ENCODE assay signal across 1 cellular context in the genomic region with DNA sequence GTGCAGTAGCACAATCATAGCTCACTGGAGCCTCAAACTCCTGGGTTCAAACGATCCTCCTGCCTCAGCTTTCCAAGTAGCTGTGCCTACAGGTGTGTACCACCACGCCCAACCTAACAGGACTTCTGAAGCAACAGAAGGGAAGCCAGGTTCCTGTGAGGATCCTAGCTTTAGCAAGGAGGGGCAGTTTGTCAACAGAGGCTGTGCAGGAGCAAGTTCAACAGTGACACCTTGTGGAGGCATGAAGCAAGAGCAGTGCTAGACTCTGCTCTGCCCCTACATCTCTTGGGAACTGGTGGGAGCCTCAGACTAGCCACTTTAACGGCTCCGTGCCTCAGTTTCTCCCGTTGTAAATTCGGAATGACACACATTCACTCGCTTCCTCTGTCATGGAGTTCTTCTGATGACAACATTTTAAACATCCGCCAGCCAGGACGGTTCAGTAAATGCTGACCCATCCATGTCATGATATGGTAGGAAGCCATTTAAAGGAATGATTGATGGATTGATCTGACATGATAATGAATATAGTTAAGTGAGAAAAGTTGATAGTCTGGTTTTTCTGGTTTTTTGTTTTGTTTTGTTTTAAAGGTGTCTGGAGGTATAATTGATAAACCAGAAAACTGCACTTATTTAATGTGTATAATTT.
A peak's percentile ranks its signal among the peaks of the same experiment; 100 is the strongest.
TF ChIP-seq lines count a peak whose summit lies in the region.

No MANE protein-coding gene starts in this region.

TF ChIP-seq in HepG2, 621 proteins besides CTCF, POLR2A, EP300 and RAD21 (continued from another document and continues in another):
- TF ChIP-seq, protein P1, sequence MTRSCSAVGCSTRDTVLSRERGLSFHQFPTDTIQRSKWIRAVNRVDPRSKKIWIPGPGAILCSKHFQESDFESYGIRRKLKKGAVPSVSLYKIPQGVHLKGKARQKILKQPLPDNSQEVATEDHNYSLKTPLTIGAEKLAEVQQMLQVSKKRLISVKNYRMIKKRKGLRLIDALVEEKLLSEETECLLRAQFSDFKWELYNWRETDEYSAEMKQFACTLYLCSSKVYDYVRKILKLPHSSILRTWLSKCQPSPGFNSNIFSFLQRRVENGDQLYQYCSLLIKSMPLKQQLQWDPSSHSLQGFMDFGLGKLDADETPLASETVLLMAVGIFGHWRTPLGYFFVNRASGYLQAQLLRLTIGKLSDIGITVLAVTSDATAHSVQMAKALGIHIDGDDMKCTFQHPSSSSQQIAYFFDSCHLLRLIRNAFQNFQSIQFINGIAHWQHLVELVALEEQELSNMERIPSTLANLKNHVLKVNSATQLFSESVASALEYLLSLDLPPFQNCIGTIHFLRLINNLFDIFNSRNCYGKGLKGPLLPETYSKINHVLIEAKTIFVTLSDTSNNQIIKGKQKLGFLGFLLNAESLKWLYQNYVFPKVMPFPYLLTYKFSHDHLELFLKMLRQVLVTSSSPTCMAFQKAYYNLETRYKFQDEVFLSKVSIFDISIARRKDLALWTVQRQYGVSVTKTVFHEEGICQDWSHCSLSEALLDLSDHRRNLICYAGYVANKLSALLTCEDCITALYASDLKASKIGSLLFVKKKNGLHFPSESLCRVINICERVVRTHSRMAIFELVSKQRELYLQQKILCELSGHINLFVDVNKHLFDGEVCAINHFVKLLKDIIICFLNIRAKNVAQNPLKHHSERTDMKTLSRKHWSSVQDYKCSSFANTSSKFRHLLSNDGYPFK (CRISPR knock-in tag; IDR thresholded peaks at IDR 0.05; ENCODE audit: borderline replicate concordance): no peak
- TF ChIP-seq, protein P2, sequence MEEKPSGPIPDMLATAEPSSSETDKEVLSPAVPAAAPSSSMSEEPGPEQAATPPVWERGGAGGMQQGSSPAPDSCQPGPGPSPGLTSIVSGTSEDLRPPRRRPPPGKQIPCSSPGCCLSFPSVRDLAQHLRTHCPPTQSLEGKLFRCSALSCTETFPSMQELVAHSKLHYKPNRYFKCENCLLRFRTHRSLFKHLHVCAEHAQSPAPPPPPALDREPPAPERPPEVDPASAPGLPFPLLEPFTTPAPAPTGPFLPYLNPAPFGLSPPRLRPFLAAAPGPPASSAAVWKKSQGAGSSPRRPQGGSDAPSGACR (CRISPR knock-in tag; IDR thresholded peaks at IDR 0.05): no peak
- TF ChIP-seq AKAP8 (CRISPR knock-in tag; IDR thresholded peaks at IDR 0.05): no peak
- TF ChIP-seq U2AF2 (IDR thresholded peaks at IDR 0.05; ENCODE audit: low read depth, low read length): no peak
- TF ChIP-seq, protein P3, sequence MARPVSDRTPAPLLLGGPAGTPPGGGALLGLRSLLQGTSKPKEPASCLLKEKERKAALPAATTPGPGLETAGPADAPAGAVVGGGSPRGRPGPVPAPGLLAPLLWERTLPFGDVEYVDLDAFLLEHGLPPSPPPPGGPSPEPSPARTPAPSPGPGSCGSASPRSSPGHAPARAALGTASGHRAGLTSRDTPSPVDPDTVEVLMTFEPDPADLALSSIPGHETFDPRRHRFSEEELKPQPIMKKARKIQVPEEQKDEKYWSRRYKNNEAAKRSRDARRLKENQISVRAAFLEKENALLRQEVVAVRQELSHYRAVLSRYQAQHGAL (CRISPR knock-in tag; IDR thresholded peaks at IDR 0.05; ENCODE audit: not compliant biosample characterization): no peak
- TF ChIP-seq, protein P4, sequence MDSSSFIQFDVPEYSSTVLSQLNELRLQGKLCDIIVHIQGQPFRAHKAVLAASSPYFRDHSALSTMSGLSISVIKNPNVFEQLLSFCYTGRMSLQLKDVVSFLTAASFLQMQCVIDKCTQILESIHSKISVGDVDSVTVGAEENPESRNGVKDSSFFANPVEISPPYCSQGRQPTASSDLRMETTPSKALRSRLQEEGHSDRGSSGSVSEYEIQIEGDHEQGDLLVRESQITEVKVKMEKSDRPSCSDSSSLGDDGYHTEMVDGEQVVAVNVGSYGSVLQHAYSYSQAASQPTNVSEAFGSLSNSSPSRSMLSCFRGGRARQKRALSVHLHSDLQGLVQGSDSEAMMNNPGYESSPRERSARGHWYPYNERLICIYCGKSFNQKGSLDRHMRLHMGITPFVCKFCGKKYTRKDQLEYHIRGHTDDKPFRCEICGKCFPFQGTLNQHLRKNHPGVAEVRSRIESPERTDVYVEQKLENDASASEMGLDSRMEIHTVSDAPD (CRISPR knock-in tag; IDR thresholded peaks at IDR 0.05): no peak
- TF ChIP-seq ZNF841 (CRISPR knock-in tag; IDR thresholded peaks at IDR 0.05; ENCODE audit: borderline replicate concordance): no peak
- no peak for TF ChIP-seq ZNF674 (CRISPR knock-in tag; IDR thresholded peaks at IDR 0.05; ENCODE audit: low read depth)
- peak; percentile 55; the same call in 1 of the 2 replicates for TF ChIP-seq CHD4 (IDR thresholded peaks at IDR 0.05; ENCODE audit: borderline replicate concordance, low read length)
- no peak for TF ChIP-seq FOSL1 (CRISPR knock-in tag; IDR thresholded peaks at IDR 0.05; ENCODE audit: borderline replicate concordance)
- no peak for TF ChIP-seq HNRNPLL (IDR thresholded peaks at IDR 0.05; ENCODE audit: low read depth, low read length, poor library complexity, severe bottlenecking)
- no peak for TF ChIP-seq ZNF558 (CRISPR knock-in tag; IDR thresholded peaks at IDR 0.05; ENCODE audit: borderline replicate concordance)
- TF ChIP-seq ZNF883 (CRISPR knock-in tag; IDR thresholded peaks at IDR 0.05; ENCODE audit: not compliant biosample characterization): no peak
- TF ChIP-seq, protein P5, sequence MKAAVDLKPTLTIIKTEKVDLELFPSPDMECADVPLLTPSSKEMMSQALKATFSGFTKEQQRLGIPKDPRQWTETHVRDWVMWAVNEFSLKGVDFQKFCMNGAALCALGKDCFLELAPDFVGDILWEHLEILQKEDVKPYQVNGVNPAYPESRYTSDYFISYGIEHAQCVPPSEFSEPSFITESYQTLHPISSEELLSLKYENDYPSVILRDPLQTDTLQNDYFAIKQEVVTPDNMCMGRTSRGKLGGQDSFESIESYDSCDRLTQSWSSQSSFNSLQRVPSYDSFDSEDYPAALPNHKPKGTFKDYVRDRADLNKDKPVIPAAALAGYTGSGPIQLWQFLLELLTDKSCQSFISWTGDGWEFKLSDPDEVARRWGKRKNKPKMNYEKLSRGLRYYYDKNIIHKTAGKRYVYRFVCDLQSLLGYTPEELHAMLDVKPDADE (CRISPR knock-in tag; IDR thresholded peaks at IDR 0.05): no peak
- TF ChIP-seq, protein P6, sequence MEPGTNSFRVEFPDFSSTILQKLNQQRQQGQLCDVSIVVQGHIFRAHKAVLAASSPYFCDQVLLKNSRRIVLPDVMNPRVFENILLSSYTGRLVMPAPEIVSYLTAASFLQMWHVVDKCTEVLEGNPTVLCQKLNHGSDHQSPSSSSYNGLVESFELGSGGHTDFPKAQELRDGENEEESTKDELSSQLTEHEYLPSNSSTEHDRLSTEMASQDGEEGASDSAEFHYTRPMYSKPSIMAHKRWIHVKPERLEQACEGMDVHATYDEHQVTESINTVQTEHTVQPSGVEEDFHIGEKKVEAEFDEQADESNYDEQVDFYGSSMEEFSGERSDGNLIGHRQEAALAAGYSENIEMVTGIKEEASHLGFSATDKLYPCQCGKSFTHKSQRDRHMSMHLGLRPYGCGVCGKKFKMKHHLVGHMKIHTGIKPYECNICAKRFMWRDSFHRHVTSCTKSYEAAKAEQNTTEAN (CRISPR knock-in tag; conservative IDR thresholded peaks at IDR 0.05): no peak
- TF ChIP-seq TGIF2 (CRISPR knock-in tag; IDR thresholded peaks at IDR 0.05): no peak
- no peak for TF ChIP-seq SP5 (CRISPR knock-in tag; IDR thresholded peaks at IDR 0.05; ENCODE audit: borderline replicate concordance, low read depth)
- TF ChIP-seq SIN3B (IDR thresholded peaks at IDR 0.05; ENCODE audit: low read length): no peak
- no peak for TF ChIP-seq NR2C2 (CRISPR knock-in tag; IDR thresholded peaks at IDR 0.05; ENCODE audit: borderline replicate concordance)
- TF ChIP-seq, protein P7, sequence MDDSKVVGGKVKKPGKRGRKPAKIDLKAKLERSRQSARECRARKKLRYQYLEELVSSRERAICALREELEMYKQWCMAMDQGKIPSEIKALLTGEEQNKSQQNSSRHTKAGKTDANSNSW (CRISPR knock-in tag; IDR thresholded peaks at IDR 0.05; ENCODE audit: borderline replicate concordance): no peak
- no peak for TF ChIP-seq TBX3 (IDR thresholded peaks at IDR 0.05; ENCODE audit: borderline replicate concordance)
- TF ChIP-seq DPF2 (CRISPR knock-in tag; IDR thresholded peaks at IDR 0.05; ENCODE audit: borderline replicate concordance, low read depth): no peak
- TF ChIP-seq, protein P8, sequence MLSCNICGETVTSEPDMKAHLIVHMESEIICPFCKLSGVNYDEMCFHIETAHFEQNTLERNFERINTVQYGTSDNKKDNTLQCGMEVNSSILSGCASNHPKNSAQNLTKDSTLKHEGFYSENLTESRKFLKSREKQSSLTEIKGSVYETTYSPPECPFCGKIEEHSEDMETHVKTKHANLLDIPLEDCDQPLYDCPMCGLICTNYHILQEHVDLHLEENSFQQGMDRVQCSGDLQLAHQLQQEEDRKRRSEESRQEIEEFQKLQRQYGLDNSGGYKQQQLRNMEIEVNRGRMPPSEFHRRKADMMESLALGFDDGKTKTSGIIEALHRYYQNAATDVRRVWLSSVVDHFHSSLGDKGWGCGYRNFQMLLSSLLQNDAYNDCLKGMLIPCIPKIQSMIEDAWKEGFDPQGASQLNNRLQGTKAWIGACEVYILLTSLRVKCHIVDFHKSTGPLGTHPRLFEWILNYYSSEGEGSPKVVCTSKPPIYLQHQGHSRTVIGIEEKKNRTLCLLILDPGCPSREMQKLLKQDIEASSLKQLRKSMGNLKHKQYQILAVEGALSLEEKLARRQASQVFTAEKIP (CRISPR knock-in tag; IDR thresholded peaks at IDR 0.05; ENCODE audit: borderline replicate concordance): no peak
- no peak for TF ChIP-seq ZBTB3 (CRISPR knock-in tag; IDR thresholded peaks at IDR 0.05; ENCODE audit: borderline replicate concordance, low read depth)
- TF ChIP-seq SIN3A (IDR thresholded peaks at IDR 0.05; ENCODE audit: borderline replicate concordance, low read depth, low read length): no peak
- TF ChIP-seq, protein P9, sequence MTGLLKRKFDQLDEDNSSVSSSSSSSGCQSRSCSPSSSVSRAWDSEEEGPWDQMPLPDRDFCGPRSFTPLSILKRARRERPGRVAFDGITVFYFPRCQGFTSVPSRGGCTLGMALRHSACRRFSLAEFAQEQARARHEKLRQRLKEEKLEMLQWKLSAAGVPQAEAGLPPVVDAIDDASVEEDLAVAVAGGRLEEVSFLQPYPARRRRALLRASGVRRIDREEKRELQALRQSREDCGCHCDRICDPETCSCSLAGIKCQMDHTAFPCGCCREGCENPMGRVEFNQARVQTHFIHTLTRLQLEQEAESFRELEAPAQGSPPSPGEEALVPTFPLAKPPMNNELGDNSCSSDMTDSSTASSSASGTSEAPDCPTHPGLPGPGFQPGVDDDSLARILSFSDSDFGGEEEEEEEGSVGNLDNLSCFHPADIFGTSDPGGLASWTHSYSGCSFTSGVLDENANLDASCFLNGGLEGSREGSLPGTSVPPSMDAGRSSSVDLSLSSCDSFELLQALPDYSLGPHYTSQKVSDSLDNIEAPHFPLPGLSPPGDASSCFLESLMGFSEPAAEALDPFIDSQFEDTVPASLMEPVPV (CRISPR knock-in tag; IDR thresholded peaks at IDR 0.05): no peak
- TF ChIP-seq ZNF75D (CRISPR knock-in tag; IDR thresholded peaks at IDR 0.05; ENCODE audit: borderline replicate concordance): no peak
- TF ChIP-seq PRMT3 (CRISPR knock-in tag; IDR thresholded peaks at IDR 0.05; ENCODE audit: borderline replicate concordance, low read depth): no peak
- no peak for TF ChIP-seq ZNF138 (CRISPR knock-in tag; IDR thresholded peaks at IDR 0.05; ENCODE audit: low read depth)
- TF ChIP-seq KLF9 (CRISPR knock-in tag; IDR thresholded peaks at IDR 0.05; ENCODE audit: low read depth): no peak
- TF ChIP-seq KLF15 (CRISPR knock-in tag; IDR thresholded peaks at IDR 0.05; ENCODE audit: borderline replicate concordance): no peak
- TF ChIP-seq IRF2 (CRISPR knock-in tag; IDR thresholded peaks at IDR 0.05): 0 out of 2 replicates have a peak, but pooled peaks have one; percentile 32
- TF ChIP-seq, protein P10, sequence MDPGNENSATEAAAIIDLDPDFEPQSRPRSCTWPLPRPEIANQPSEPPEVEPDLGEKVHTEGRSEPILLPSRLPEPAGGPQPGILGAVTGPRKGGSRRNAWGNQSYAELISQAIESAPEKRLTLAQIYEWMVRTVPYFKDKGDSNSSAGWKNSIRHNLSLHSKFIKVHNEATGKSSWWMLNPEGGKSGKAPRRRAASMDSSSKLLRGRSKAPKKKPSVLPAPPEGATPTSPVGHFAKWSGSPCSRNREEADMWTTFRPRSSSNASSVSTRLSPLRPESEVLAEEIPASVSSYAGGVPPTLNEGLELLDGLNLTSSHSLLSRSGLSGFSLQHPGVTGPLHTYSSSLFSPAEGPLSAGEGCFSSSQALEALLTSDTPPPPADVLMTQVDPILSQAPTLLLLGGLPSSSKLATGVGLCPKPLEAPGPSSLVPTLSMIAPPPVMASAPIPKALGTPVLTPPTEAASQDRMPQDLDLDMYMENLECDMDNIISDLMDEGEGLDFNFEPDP (CRISPR knock-in tag; conservative IDR thresholded peaks at IDR 0.05): no peak
